21 cellular contexts compared by ENCODE assay signal in the genomic region with DNA sequence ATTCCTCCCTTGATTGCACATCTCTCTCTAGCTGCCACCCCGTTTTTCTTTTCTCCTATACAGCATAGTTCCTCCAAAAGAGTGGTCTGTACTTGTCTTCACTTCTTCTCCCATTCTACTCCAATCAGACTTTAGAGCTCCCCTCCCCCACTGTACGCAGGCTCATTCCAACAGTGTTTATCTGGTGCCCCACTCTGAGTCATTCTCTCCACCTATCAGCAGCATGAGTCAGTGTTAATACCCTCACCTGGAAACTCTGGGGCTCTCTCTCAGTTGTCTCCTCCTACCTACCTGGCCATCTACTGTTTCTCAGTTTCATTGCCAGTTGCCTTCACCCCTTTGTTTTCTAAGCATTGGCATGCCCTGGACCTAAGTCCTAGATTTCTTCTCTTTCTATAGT.
DNase-seq lines count a peak whose midpoint lies in the region; ATAC-seq, FAIRE-seq and TF ChIP-seq lines count a peak whose summit lies in the region.
"Had no signal": no experiment of that assay in that cellular context is flagged by ENCODE, and none has a peak within 500 bp of the region (broad histone marks: within the 10 kb centered on the region; RNA-seq: fewer than 3 reads in every experiment).

No MANE protein-coding gene starts in this region.

- intact Hi-C loops in HCT116 (cut with micrococcal nuclease) (no loop called here), left lung (cut with DNase I) (no loop called here)

- H3K4me3 ChIP-seq in A549 (no peak overlapping the region), HCT116 (replicated peaks in 1 of 2; ENCODE audit: low read depth in 1 of 2, low read length in 2 of 2) (peak overlapping the region in 1 of 2 experiments; percentile 1; a peak in 1 of 4 replicates), left lung (no peak overlapping the region)

- no peak for FAIRE-seq in A549 (lab: Jason Lieb, UNC)
- FAIRE-seq: G401.6 had no signal

- H3K27ac ChIP-seq in A549 (no peak overlapping the region), HCT116 (ENCODE audit: low read depth, low read length) (peak overlapping the region; percentile 9; the same call in 1 of the 2 replicates), left lung (no peak overlapping the region)
- H3K27ac ChIP-seq: brain microvascular endothelial cell, neutrophil had no signal

- no peaks in the 10 kb centered on the region for H3K27me3 Mint-ChIP-seq in effector memory CD8-positive, alpha-beta T cell
- H3K27me3 Mint-ChIP-seq: activated T-cell treated with anti-CD3 and anti-CD28 coated beads, Interleukin-2, amount 50 U/mL, for 24 hours had no signal

- H3K36me3 Mint-ChIP-seq in effector memory CD8-positive, alpha-beta T cell (ENCODE audit: insufficient read depth) = no peaks in the 10 kb centered on the region
- H3K36me3 Mint-ChIP-seq: activated naive CD8-positive, alpha-beta T cell; CD8-positive, alpha-beta memory T cell had no signal

- peak overlapping the region; percentile 75 for H2AFZ ChIP-seq in HCT116 (ENCODE audit: low read depth, low read length, poor library complexity, severe bottlenecking)

- no peak for TF ChIP-seq EP300 in A549 (IDR thresholded peaks at IDR 0.05)

- H4K20me1 ChIP-seq in HCT116 (ENCODE audit: insufficient read depth) = no peaks in the 10 kb centered on the region

- CTCF ChIA-PET in A549 (lab: Yijun Ruan, JAX) = interaction anchor here (1.0 to 1.8 kb wide), 2 partner anchors 15 to 24 kb away, joined by 4 to 5 read pairs; no protein-coding TSS in a partner anchor
- CTCF ChIA-PET in HCT116 (lab: Charles Lee) = interaction anchor here (1.2 kb wide), 1 partner anchor 353 kb away, joined by 4 read pairs; no protein-coding TSS in a partner anchor

- H3K4me3 Mint-ChIP-seq in effector memory CD8-positive, alpha-beta T cell = no peak overlapping the region
- H3K4me3 Mint-ChIP-seq: activated CD4-positive, alpha-beta T cell treated with anti-CD3 and anti-CD28 coated beads, Interleukin-2, amount 10 ng/mL, durations not matched to agents 7 days and 5 days; activated naive CD8-positive, alpha-beta T cell; activated T-cell treated with anti-CD3 and anti-CD28 coated beads, Interleukin-2, amount 50 U/mL, for 24 hours; CD8-positive, alpha-beta memory T cell had no signal

- BruUV-seq in HCT116 (replicated peaks; lab: Mats Ljungman, UMichigan) = no TSS peak

- H3K36me3 ChIP-seq in HCT116 (ENCODE audit: control insufficient read depth in 1 of 2, insufficient read depth in 2 of 2, low read length in 2 of 2) = no peaks in the 10 kb centered on the region
- H3K36me3 ChIP-seq in left lung = no peaks in the 10 kb centered on the region
- H3K36me3 ChIP-seq: brain microvascular endothelial cell, neutrophil had no signal

- H3K9ac ChIP-seq in HCT116 (ENCODE audit: low read length) = no peak overlapping the region

- POLR2A ChIA-PET in A549 (lab: Yijun Ruan, JAX) (no interaction called here), HCT116 (lab: Charles Lee) (interaction anchor here (1.0 kb wide), 1 partner anchor 26 kb away, joined by 3 read pairs; no protein-coding TSS in a partner anchor)

- DNase-seq in A549 (ENCODE audit: low read depth in 1 of 2, low spot score in 1 of 2) (no peak), HCT116 (ENCODE audit: low read depth, low spot score) (peak; percentile 81), amniotic epithelial cell (ENCODE audit: low read depth) (peak; percentile 52), left lung (no peak), dermis blood vessel endothelial cell (no peak), GM03348 (ENCODE audit: low spot score) (no peak)
- no peak for DNase-seq in effector memory CD8-positive, alpha-beta T cell
- DNase-seq: activated CD4-positive, alpha-beta T cell treated with anti-CD3 and anti-CD28 coated beads, Interleukin-2, amount 10 ng/mL, durations not matched to agents 7 days and 5 days; activated T-cell treated with anti-CD3 and anti-CD28 coated beads, Interleukin-2, amount 50 U/mL, for 24 hours; brain microvascular endothelial cell; CD8-positive, alpha-beta memory T cell; kidney glomerular epithelial cell; NCI-H1048; NCI-H2081; NCI-H526 treated with DMSO at 0.1 percent for 48 hours; retina; T1000 had no signal

- 12% methylated on average over 2 of the region's 2 CpGs for WGBS in A549 (ENCODE audit: missing lambda C conversion rate)

- H3K79me2 ChIP-seq in HCT116 (ENCODE audit: insufficient read depth, low read length) = no peaks in the 10 kb centered on the region

- H3K9me2 ChIP-seq in HCT116 (ENCODE audit: insufficient read depth) = no peaks in the 10 kb centered on the region

- RAD21 ChIA-PET in HCT116 (lab: Charles Lee; ENCODE audit: low non-redundant PET in 1 of 2, low total read pairs in 2 of 2, uncharacterized antibody in 2 of 2, unreplicated experiment in 2 of 2) = no interaction called here

- H3K4me1 ChIP-seq in A549 (peaks cover 9% of the 10 kb centered on the region; the same call in 2 of the 3 replicates), HCT116 (ENCODE audit: control insufficient read depth in 1 of 2, insufficient read depth in 2 of 2, low read length in 2 of 2) (peaks cover 14 to 26% of the 10 kb centered on the region in 2 experiments), left lung (no peaks in the 10 kb centered on the region)

- TF ChIP-seq POLR2A in A549 (IDR thresholded peaks at IDR 0.05; ENCODE audit: low read length) = no peak
- TF ChIP-seq POLR2A in HCT116 (IDR thresholded peaks at IDR 0.05; ENCODE audit: borderline replicate concordance, extremely low read depth, insufficient read depth, insufficient read length) = no peak

- H3K9me3 Mint-ChIP-seq in effector memory CD8-positive, alpha-beta T cell = no peaks in the 10 kb centered on the region
- H3K9me3 Mint-ChIP-seq: activated CD4-positive, alpha-beta T cell treated with anti-CD3 and anti-CD28 coated beads, Interleukin-2, amount 10 ng/mL, durations not matched to agents 7 days and 5 days; activated T-cell treated with anti-CD3 and anti-CD28 coated beads, Interleukin-2, amount 50 U/mL, for 24 hours; CD8-positive, alpha-beta memory T cell had no signal

- TF ChIP-seq RAD21 in A549 (conservative IDR thresholded peaks at IDR 0.05 in 1 of 2, IDR thresholded peaks at IDR 0.05 in 1 of 2) = no peak
- peak; percentile 18; the same call in 1 of the 2 replicates for TF ChIP-seq RAD21 in HCT116 (IDR thresholded peaks at IDR 0.05; ENCODE audit: low read depth)

- no peak overlapping the region for H3K27ac Mint-ChIP-seq in effector memory CD8-positive, alpha-beta T cell
- H3K27ac Mint-ChIP-seq: activated CD4-positive, alpha-beta T cell treated with anti-CD3 and anti-CD28 coated beads, Interleukin-2, amount 10 ng/mL, durations not matched to agents 7 days and 5 days; activated naive CD8-positive, alpha-beta T cell; activated T-cell treated with anti-CD3 and anti-CD28 coated beads, Interleukin-2, amount 50 U/mL, for 24 hours; CD8-positive, alpha-beta memory T cell had no signal

- H3K27me3 ChIP-seq in HCT116 (ENCODE audit: insufficient read depth, low read length) = no peaks in the 10 kb centered on the region
- no peaks in the 10 kb centered on the region for H3K27me3 ChIP-seq in left lung
- H3K27me3 ChIP-seq: brain microvascular endothelial cell, neutrophil had no signal

- H3K9me3 ChIP-seq in A549 (no peaks in the 10 kb centered on the region), HCT116 (ENCODE audit: control insufficient read depth in 1 of 2, insufficient read depth in 1 of 2, low read depth in 1 of 2, low read length in 2 of 2) (no peaks in the 10 kb centered on the region), left lung (no peaks in the 10 kb centered on the region)
- H3K9me3 ChIP-seq: neutrophil had no signal

- no peaks in the 10 kb centered on the region for H3K4me1 Mint-ChIP-seq in effector memory CD8-positive, alpha-beta T cell (ENCODE audit: low read depth in 2 of 2)
- H3K4me1 Mint-ChIP-seq: activated CD4-positive, alpha-beta T cell treated with anti-CD3 and anti-CD28 coated beads, Interleukin-2, amount 10 ng/mL, durations not matched to agents 7 days and 5 days; CD8-positive, alpha-beta memory T cell had no signal

- ATAC-seq in A549 (no peak), HCT116 (peak; percentile 98), left lung (peak; percentile 75), GM19324 (IDR thresholded peaks at IDR 0.05; ENCODE audit: low FRiP score, unreplicated experiment) (no peak)
- no peak for ATAC-seq in effector memory CD8-positive, alpha-beta T cell (replicated peaks)

- TF ChIP-seq CTCF in A549 (IDR thresholded peaks at IDR 0.05) (no peak), HCT116 (IDR thresholded peaks at IDR 0.05 in 2 of 3, conservative IDR thresholded peaks at IDR 0.05 in 1 of 3; ENCODE audit: borderline replicate concordance in 1 of 3, insufficient read depth in 1 of 3, low read depth in 2 of 3, low read length in 2 of 3) (no peak), left lung (IDR thresholded peaks at IDR 0.05) (no peak)

- H3K4me2 ChIP-seq in A549 = 0 out of 3 replicates have a peak overlapping the region, but pooled peaks have one; percentile 15
- H3K4me2 ChIP-seq in HCT116 (ENCODE audit: low read length) = peak overlapping the region; percentile 52

TF ChIP-seq in A549, 52 proteins besides CTCF, POLR2A, EP300 and RAD21 (continues in another document):
- TF ChIP-seq, protein P1, sequence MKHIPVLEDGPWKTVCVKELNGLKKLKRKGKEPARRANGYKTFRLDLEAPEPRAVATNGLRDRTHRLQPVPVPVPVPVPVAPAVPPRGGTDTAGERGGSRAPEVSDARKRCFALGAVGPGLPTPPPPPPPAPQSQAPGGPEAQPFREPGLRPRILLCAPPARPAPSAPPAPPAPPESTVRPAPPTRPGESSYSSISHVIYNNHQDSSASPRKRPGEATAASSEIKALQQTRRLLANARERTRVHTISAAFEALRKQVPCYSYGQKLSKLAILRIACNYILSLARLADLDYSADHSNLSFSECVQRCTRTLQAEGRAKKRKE (CRISPR knock-in tag; IDR thresholded peaks at IDR 0.05; ENCODE audit: low read depth) = no peak
- TF ChIP-seq HES2 (IDR thresholded peaks at IDR 0.05) = no peak
- TF ChIP-seq HOXB13 (CRISPR knock-in tag; IDR thresholded peaks at IDR 0.05; ENCODE audit: low read depth) = no peak

TF ChIP-seq in HCT116, 20 proteins besides CTCF, POLR2A, EP300 and RAD21 (continues in another document):
- TF ChIP-seq ZNF274 (IDR thresholded peaks at IDR 0.05; ENCODE audit: low read depth, low read length) (no peak), SRF (IDR thresholded peaks at IDR 0.05; ENCODE audit: low read depth) (peak; percentile 57; the same call in 1 of the 2 replicates), MAX (IDR thresholded peaks at IDR 0.05) (peak; percentile 36; the same call in 1 of the 2 replicates), JUND (IDR thresholded peaks at IDR 0.05) (peak; percentile 97), SP1 (IDR thresholded peaks at IDR 0.05; ENCODE audit: low read depth) (peak; percentile 89), EZH2 (IDR thresholded peaks at IDR 0.05) (no peak), EGR1 (IDR thresholded peaks at IDR 0.05; ENCODE audit: low read depth) (no peak), CBX3 (IDR thresholded peaks at IDR 0.05; ENCODE audit: low read depth) (peak; percentile 68)

Comparison
In these comparisons a context has a peak if more than half of its experiments do, and no peak if none do; other contexts are left out.
1. ATAC-seq: peak in HCT116 (single experiment) and left lung (single experiment); none in A549 (0 of 2), GM19324 (single experiment) and effector memory CD8-positive, alpha-beta T cell (single experiment).
2. DNase-seq: peak in HCT116 (single experiment) and amniotic epithelial cell (single experiment); none in A549 (0 of 2), left lung (0 of 2), dermis blood vessel endothelial cell (single experiment), GM03348 (single experiment) and effector memory CD8-positive, alpha-beta T cell (0 of 3).
3. Of the 6 proteins assayed by ChIP-seq in both A549 and HCT116: peak only in A549: none; only in HCT116: CEBPB, MAX and RAD21; in both: none; in neither: 3.